1 cellular context compared by ENCODE assay signal in genomic region chr7:55510621-55511020, GRCh38.
TF ChIP-seq lines count a peak whose summit lies in the region.

No MANE protein-coding gene starts in this region.

TF ChIP-seq in GM12878, 131 proteins besides CTCF, POLR2A, EP300 and RAD21 (continued from another document):
- TF ChIP-seq HDGF (IDR thresholded peaks at IDR 0.05) (peak; percentile 80; the same call in 1 of the 2 replicates), DPF2 (IDR thresholded peaks at IDR 0.05) (no peak), E4F1 (IDR thresholded peaks at IDR 0.05; ENCODE audit: borderline replicate concordance, partially characterized antibody) (no peak), CEBPB (IDR thresholded peaks at IDR 0.05; ENCODE audit: borderline replicate concordance in 1 of 2, low read depth in 2 of 2, low read length in 2 of 2) (no peak), KDM1A (IDR thresholded peaks at IDR 0.05; ENCODE audit: borderline replicate concordance) (no peak)
TF ChIP-seq in GM12878: peak in this region for 2.
